Comparison of ENCODE assay signal across 22 cellular contexts in genomic region chr5:5739490-5739945, GRCh38.
DNase-seq lines count a peak whose midpoint lies in the region; ATAC-seq, FAIRE-seq and TF ChIP-seq lines count a peak whose summit lies in the region.
"Had no signal": no experiment of that assay in that cellular context is flagged by ENCODE, and none has a peak within 500 bp of the region (broad histone marks: within the 10 kb centered on the region; RNA-seq: fewer than 3 reads in every experiment).

No MANE protein-coding gene starts in this region.

- H4K20me1 ChIP-seq in HepG2 (ENCODE audit: insufficient read depth, low read length) = no peaks in the 10 kb centered on the region

- no peaks in the 10 kb centered on the region for H3K79me2 ChIP-seq in HepG2 (ENCODE audit: insufficient read depth, low read length)

- H3K9me3 ChIP-seq in HepG2 (ENCODE audit: low read length) = peaks cover 19% of the 10 kb centered on the region
- H3K9me3 ChIP-seq in right lobe of liver = no peaks in the 10 kb centered on the region
- peaks cover 0 to 19% (median 12%) of the 10 kb centered on the region in 11 donors for H3K9me3 ChIP-seq in heart right ventricle

- CTCF ChIA-PET in HepG2 (lab: Yijun Ruan, JAX; ENCODE audit: low intra/inter-chr PET ratio, low total read pairs) = no interaction called here

- H3K27ac ChIP-seq in HepG2 (ENCODE audit: extremely low read length, insufficient read depth, low read length) (no peak overlapping the region), right lobe of liver (no peak overlapping the region), heart right ventricle (no peak overlapping the region)
- H3K27ac ChIP-seq: 22Rv1, gastrocnemius medialis, stomach, VCaP had no signal

- TF ChIP-seq POLR2A in HepG2 (IDR thresholded peaks at IDR 0.05; ENCODE audit: insufficient read depth in 1 of 2, low read depth in 2 of 2, low read length in 2 of 2) (no peak), right lobe of liver (IDR thresholded peaks at IDR 0.05) (no peak)

- H3K36me3 ChIP-seq in HepG2 (replicated peaks in 1 of 2; ENCODE audit: control insufficient read depth in 1 of 2, insufficient read depth in 2 of 2, low read length in 2 of 2) = no peaks in the 10 kb centered on the region
- H3K36me3 ChIP-seq in right lobe of liver = no peaks in the 10 kb centered on the region
- H3K36me3 ChIP-seq in heart right ventricle = no peaks in the 10 kb centered on the region
- H3K36me3 ChIP-seq: gastrocnemius medialis, stomach had no signal

- TF ChIP-seq EP300 in HepG2 (IDR thresholded peaks at IDR 0.05; ENCODE audit: low read depth in 2 of 2, low read length in 2 of 2) = no peak
- no peak for TF ChIP-seq EP300 in HepG2 (CRISPR knock-in tag; IDR thresholded peaks at IDR 0.05; ENCODE audit: borderline replicate concordance)

- no peak overlapping the region for H2AFZ ChIP-seq in HepG2 (ENCODE audit: low read length)

- POLR2A ChIA-PET in HepG2 (lab: Yijun Ruan, JAX) = no interaction called here

- no peaks in the 10 kb centered on the region; a peak in 1 of 5 replicates for H3K27me3 ChIP-seq in HepG2 (ENCODE audit: control insufficient read depth in 1 of 2, insufficient read depth in 2 of 2, low read length in 2 of 2)
- H3K27me3 ChIP-seq in right lobe of liver = no peaks in the 10 kb centered on the region
- H3K27me3 ChIP-seq in heart right ventricle = no peaks in the 10 kb centered on the region
- H3K27me3 ChIP-seq: gastrocnemius medialis, stomach had no signal

- DNase-seq in HepG2 (ENCODE audit: low spot score) (no peak), right lobe of liver (no peak), AML-193 (lab: John Stamatoyannopoulos, UW) (no peak), heart right ventricle (no peak)
- DNase-seq in activated naive CD4-positive, alpha-beta T cell treated with anti-CD3 and anti-CD28 coated beads, Interleukin-2, amount 50 U/mL, for 16 hours = no peak
- no peak for DNase-seq in stimulated activated naive CD4-positive, alpha-beta T cell (lab: John Stamatoyannopoulos, UW)
- DNase-seq: activated CD8-positive, alpha-beta T cell treated with anti-CD3 and anti-CD28 coated beads, Interleukin-2, amount 10 ng/mL, durations not matched to agents 7 days and 5 days; activated effector memory CD4-positive, alpha-beta T cell treated with Interleukin-2 at 50 U/mL for 16 hours; gastrocnemius medialis; naive thymus-derived CD4-positive, alpha-beta T cell; NCI-H2029; NCI-H526; stomach had no signal

- ATAC-seq in HepG2 (no peak), right lobe of liver (no peak), GM21786 (IDR thresholded peaks at IDR 0.05; ENCODE audit: unreplicated experiment) (peak; percentile 23), HG03342 (IDR thresholded peaks at IDR 0.05; ENCODE audit: unreplicated experiment) (peak; percentile 37), heart right ventricle (no peak)
- ATAC-seq: activated CD8-positive, alpha-beta T cell treated with anti-CD3 and anti-CD28 coated beads, Interleukin-2, amount 10 ng/mL, durations not matched to agents 7 days and 5 days; gastrocnemius medialis; naive thymus-derived CD4-positive, alpha-beta T cell; Panc1 had no signal

- intact Hi-C loops in HepG2 (cut with micrococcal nuclease; ENCODE audit: unreplicated experiment) (no loop called here), right lobe of liver (cut with DNase I) (no loop called here), heart right ventricle (cut with DNase I) (no loop called here)

- no TSS peak for BruUV-seq in HepG2 (replicated peaks; lab: Mats Ljungman, UMichigan)

- no peak for TF ChIP-seq RAD21 in HepG2 (CRISPR knock-in tag; IDR thresholded peaks at IDR 0.05)

- H3K4me3 ChIP-seq in HepG2 (replicated peaks in 1 of 3; ENCODE audit: insufficient read depth in 1 of 3, low read depth in 2 of 3, low read length in 3 of 3) (no peak overlapping the region), right lobe of liver (no peak overlapping the region), heart right ventricle (no peak overlapping the region)
- H3K4me3 ChIP-seq: gastrocnemius medialis, stomach had no signal

- in situ Hi-C loops in HepG2 (cut with HindIII; ENCODE audit: extremely low pct_ligation_motif_present, low pct_unique_long_range_greater_than_20kb) = no loop called here

- H3K4me1 ChIP-seq in HepG2 (ENCODE audit: insufficient read depth, low read length) = no peaks in the 10 kb centered on the region
- no peaks in the 10 kb centered on the region for H3K4me1 ChIP-seq in right lobe of liver
- H3K4me1 ChIP-seq in heart right ventricle = no peaks in the 10 kb centered on the region
- H3K4me1 ChIP-seq: gastrocnemius medialis, stomach had no signal

- H3K9ac ChIP-seq in HepG2 (ENCODE audit: insufficient read depth, low read depth, low read length) = no peak overlapping the region

- 0% methylated on average over 3 of the region's 3 CpGs for WGBS in HepG2 (ENCODE audit: low lambda C conversion rate)
- 77% methylated on average over 3 of the region's 3 CpGs for WGBS in right lobe of liver (ENCODE audit: insufficient coverage, low coverage, low lambda C conversion rate, missing lambda C conversion rate)
- WGBS in heart right ventricle, 2 donors = 80 to 83% methylated on average over 3 of the region's 3 CpGs

- FAIRE-seq in HepG2 (lab: Jason Lieb, UNC) = no peak
- FAIRE-seq: astrocyte, colon, endothelial cell of umbilical vein, HTR-8/SVneo had no signal

- no peak for TF ChIP-seq CTCF in HepG2 (CRISPR knock-in tag; IDR thresholded peaks at IDR 0.05)
- no peak for TF ChIP-seq CTCF in right lobe of liver (IDR thresholded peaks at IDR 0.05)
- no peak for TF ChIP-seq CTCF in heart right ventricle (IDR thresholded peaks at IDR 0.05)

- no peak overlapping the region for H3K4me2 ChIP-seq in HepG2 (ENCODE audit: low read depth, low read length)

TF ChIP-seq in HepG2, 621 proteins besides CTCF, POLR2A, EP300 and RAD21:
- TF ChIP-seq, protein P1, sequence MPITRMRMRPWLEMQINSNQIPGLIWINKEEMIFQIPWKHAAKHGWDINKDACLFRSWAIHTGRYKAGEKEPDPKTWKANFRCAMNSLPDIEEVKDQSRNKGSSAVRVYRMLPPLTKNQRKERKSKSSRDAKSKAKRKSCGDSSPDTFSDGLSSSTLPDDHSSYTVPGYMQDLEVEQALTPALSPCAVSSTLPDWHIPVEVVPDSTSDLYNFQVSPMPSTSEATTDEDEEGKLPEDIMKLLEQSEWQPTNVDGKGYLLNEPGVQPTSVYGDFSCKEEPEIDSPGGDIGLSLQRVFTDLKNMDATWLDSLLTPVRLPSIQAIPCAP (CRISPR knock-in tag; IDR thresholded peaks at IDR 0.05; ENCODE audit: low read depth) = no peak
- TF ChIP-seq ZNF124 (CRISPR knock-in tag; IDR thresholded peaks at IDR 0.05) (no peak), MAFK (conservative IDR thresholded peaks at IDR 0.05 in 1 of 2, IDR thresholded peaks at IDR 0.05 in 1 of 2; ENCODE audit: low read length in 2 of 2) (peak; percentile 82 to 92), MAFF (IDR thresholded peaks at IDR 0.05; ENCODE audit: low read depth, low read length) (peak; percentile 89), PHB2 (IDR thresholded peaks at IDR 0.05; ENCODE audit: partially characterized antibody) (no peak), MLXIP (CRISPR knock-in tag; IDR thresholded peaks at IDR 0.05; ENCODE audit: borderline replicate concordance) (no peak), ZNF7 (CRISPR knock-in tag; IDR thresholded peaks at IDR 0.05) (no peak), ZNF576 (CRISPR knock-in tag; IDR thresholded peaks at IDR 0.05) (no peak), ZNF550 (CRISPR knock-in tag; IDR thresholded peaks at IDR 0.05; ENCODE audit: borderline replicate concordance) (no peak), SP4 (CRISPR knock-in tag; IDR thresholded peaks at IDR 0.05) (no peak), ZNF891 (CRISPR knock-in tag; IDR thresholded peaks at IDR 0.05) (no peak), CBX2 (IDR thresholded peaks at IDR 0.05; ENCODE audit: low read depth, low read length) (no peak), CBX2 (CRISPR knock-in tag; IDR thresholded peaks at IDR 0.05; ENCODE audit: low read depth) (no peak), ZFYVE20 (CRISPR knock-in tag; IDR thresholded peaks at IDR 0.05; ENCODE audit: borderline replicate concordance, low read depth) (no peak), KDM5A (IDR thresholded peaks at IDR 0.05; ENCODE audit: borderline replicate concordance, low read length) (no peak)

Comparison
In these comparisons a context has a peak if more than half of its experiments do, and no peak if none do; other contexts are left out.
1. ATAC-seq: peak in GM21786 (single experiment) and HG03342 (single experiment); none in HepG2 (single experiment), right lobe of liver (0 of 4) and heart right ventricle (0 of 8).